In genomic region chr7:151825711-151826110, GRCh38 we compare ENCODE assay signal across 1 cellular context.
TF ChIP-seq lines count a peak whose summit lies in the region.

No MANE protein-coding gene starts in this region.

TF ChIP-seq in GM23338, 12 proteins besides CTCF, POLR2A, EP300 and RAD21 (continued from another document):
- TF ChIP-seq REST (IDR thresholded peaks at IDR 0.05; ENCODE audit: unreplicated experiment) (no peak), POLR2AphosphoS5 (IDR thresholded peaks at IDR 0.05; ENCODE audit: low read depth) (no peak), ZNF331 (CRISPR knock-in tag; IDR thresholded peaks at IDR 0.05; ENCODE audit: low read depth) (no peak)
